Comparison of ENCODE assay signal across 11 cellular contexts in genomic region chr7:95491634-95492314, GRCh38. TPM values are rescaled to one million over a fixed set of nuclear protein-coding genes. Genes with fewer than 3 reads are reported as not detected.
DNase-seq lines count a peak whose midpoint lies in the region; ATAC-seq, FAIRE-seq and TF ChIP-seq lines count a peak whose summit lies in the region.
"Had no signal": no experiment of that assay in that cellular context is flagged by ENCODE, and none has a peak within 500 bp of the region (broad histone marks: within the 10 kb centered on the region; RNA-seq: fewer than 3 reads in every experiment).

No MANE protein-coding gene starts in this region.

- peak in 1 of 2 experiments; percentile 34 for DNase-seq in A549 (ENCODE audit: low read depth in 1 of 2, low spot score in 1 of 2)
- DNase-seq in HK-2 (ENCODE audit: unreplicated experiment): peak; percentile 61
- peak; percentile 82 for DNase-seq in NCI-H510A treated with DMSO at 0.1 percent for 48 hours (lab: John Stamatoyannopoulos, UW)
- DNase-seq in hepatocyte (ENCODE audit: low spot score): peak; percentile 84
- DNase-seq in cerebellum (ENCODE audit: low spot score): no peak
- DNase-seq: body of pancreas; stimulated activated CD4-positive, alpha-beta T cell treated with anti-CD3 and anti-CD28 coated beads, Interleukin-15, amount 100 ng/mL, for 24 hours had no signal

- H3K9me2 ChIP-seq in hepatocyte (replicated peaks; ENCODE audit: insufficient read depth): no peaks in the 10 kb centered on the region

- CTCF ChIA-PET in A549 (lab: Yijun Ruan, JAX): interaction anchor here (0.8 to 8.1 kb wide), 8 partner anchors 8 to 199 kb away, joined by 3 to 87 read pairs (median 10); partner anchors contain the start of gene PON3

- no peak for TF ChIP-seq CTCF in A549 (IDR thresholded peaks at IDR 0.05)
- no peak for TF ChIP-seq CTCF in hepatocyte (IDR thresholded peaks at IDR 0.05; ENCODE audit: poor library complexity)

- H3K27me3 ChIP-seq in hepatocyte: no peaks in the 10 kb centered on the region
- H3K27me3 ChIP-seq: body of pancreas, neutrophil had no signal

- H3K79me2 ChIP-seq in hepatocyte: no peaks in the 10 kb centered on the region

- no peak for FAIRE-seq in A549 (lab: Jason Lieb, UNC)

- TF ChIP-seq POLR2A in A549 (IDR thresholded peaks at IDR 0.05; ENCODE audit: low read length): no peak

- H4K20me1 ChIP-seq in hepatocyte (ENCODE audit: insufficient read depth, poor library complexity, severe bottlenecking): no peaks in the 10 kb centered on the region

- no peaks in the 10 kb centered on the region for H3K36me3 ChIP-seq in hepatocyte (replicated peaks; ENCODE audit: insufficient read depth, low read depth)
- H3K36me3 ChIP-seq: neutrophil had no signal

- H3K4me2 ChIP-seq in A549 (peak overlapping the region; percentile 29), hepatocyte (no peak overlapping the region)

- H3K27ac ChIP-seq in A549 (peak overlapping the region; percentile 19 to 75; a peak in 5 of 6 replicates), hepatocyte (peak overlapping the region; percentile 53)
- H3K27ac ChIP-seq: body of pancreas, neutrophil had no signal

- H3K4me1 ChIP-seq in A549 (peaks cover 45% of the 10 kb centered on the region), hepatocyte (ENCODE audit: insufficient read depth) (peaks cover 24% of the 10 kb centered on the region)
- H3K4me1 ChIP-seq: body of pancreas had no signal

- H3K4me3 ChIP-seq in A549: no peak overlapping the region
- no peak overlapping the region for H3K4me3 ChIP-seq in hepatocyte
- H3K4me3 ChIP-seq: body of pancreas had no signal

- H3K9me3 ChIP-seq in A549 (no peaks in the 10 kb centered on the region), hepatocyte (ENCODE audit: low read depth) (no peaks in the 10 kb centered on the region)
- H3K9me3 ChIP-seq: body of pancreas, neutrophil had no signal

- 48% methylated on average over 2 of the region's 2 CpGs for WGBS in A549 (ENCODE audit: missing lambda C conversion rate)
- 51% methylated on average over 2 of the region's 2 CpGs for WGBS in hepatocyte (ENCODE audit: low lambda C conversion rate, missing lambda C conversion rate)

- TF ChIP-seq EP300 in A549 (IDR thresholded peaks at IDR 0.05): no peak

- no peak overlapping the region for H2AFZ ChIP-seq in hepatocyte

- no peak for TF ChIP-seq RAD21 in A549 (conservative IDR thresholded peaks at IDR 0.05 in 1 of 2, IDR thresholded peaks at IDR 0.05 in 1 of 2)

- ATAC-seq in A549: peak; percentile 24 to 51; a peak in 3 of 6 replicates
- no peak for ATAC-seq in GM19023 (IDR thresholded peaks at IDR 0.05; ENCODE audit: unreplicated experiment)
- no peak for ATAC-seq in HG02798 (IDR thresholded peaks at IDR 0.05; ENCODE audit: poor library complexity, unreplicated experiment)
- no peak for ATAC-seq in GM18519 (IDR thresholded peaks at IDR 0.05; ENCODE audit: low FRiP score, unreplicated experiment)
- ATAC-seq: body of pancreas had no signal

- POLR2A ChIA-PET in A549 (lab: Yijun Ruan, JAX): no interaction called here

TF ChIP-seq in A549, 52 proteins besides CTCF, POLR2A, EP300 and RAD21:
- TF ChIP-seq CHD4 (IDR thresholded peaks at IDR 0.05; ENCODE audit: borderline replicate concordance): no peak
- TF ChIP-seq EHMT2 (IDR thresholded peaks at IDR 0.05; ENCODE audit: low read depth): no peak
- no peak for TF ChIP-seq HOXB5 (CRISPR knock-in tag; IDR thresholded peaks at IDR 0.05)
- no peak for TF ChIP-seq NPAS2 (CRISPR knock-in tag; IDR thresholded peaks at IDR 0.05; ENCODE audit: borderline replicate concordance)
- no peak for TF ChIP-seq ZNF302 (CRISPR knock-in tag; IDR thresholded peaks at IDR 0.05)
- TF ChIP-seq, protein P1, sequence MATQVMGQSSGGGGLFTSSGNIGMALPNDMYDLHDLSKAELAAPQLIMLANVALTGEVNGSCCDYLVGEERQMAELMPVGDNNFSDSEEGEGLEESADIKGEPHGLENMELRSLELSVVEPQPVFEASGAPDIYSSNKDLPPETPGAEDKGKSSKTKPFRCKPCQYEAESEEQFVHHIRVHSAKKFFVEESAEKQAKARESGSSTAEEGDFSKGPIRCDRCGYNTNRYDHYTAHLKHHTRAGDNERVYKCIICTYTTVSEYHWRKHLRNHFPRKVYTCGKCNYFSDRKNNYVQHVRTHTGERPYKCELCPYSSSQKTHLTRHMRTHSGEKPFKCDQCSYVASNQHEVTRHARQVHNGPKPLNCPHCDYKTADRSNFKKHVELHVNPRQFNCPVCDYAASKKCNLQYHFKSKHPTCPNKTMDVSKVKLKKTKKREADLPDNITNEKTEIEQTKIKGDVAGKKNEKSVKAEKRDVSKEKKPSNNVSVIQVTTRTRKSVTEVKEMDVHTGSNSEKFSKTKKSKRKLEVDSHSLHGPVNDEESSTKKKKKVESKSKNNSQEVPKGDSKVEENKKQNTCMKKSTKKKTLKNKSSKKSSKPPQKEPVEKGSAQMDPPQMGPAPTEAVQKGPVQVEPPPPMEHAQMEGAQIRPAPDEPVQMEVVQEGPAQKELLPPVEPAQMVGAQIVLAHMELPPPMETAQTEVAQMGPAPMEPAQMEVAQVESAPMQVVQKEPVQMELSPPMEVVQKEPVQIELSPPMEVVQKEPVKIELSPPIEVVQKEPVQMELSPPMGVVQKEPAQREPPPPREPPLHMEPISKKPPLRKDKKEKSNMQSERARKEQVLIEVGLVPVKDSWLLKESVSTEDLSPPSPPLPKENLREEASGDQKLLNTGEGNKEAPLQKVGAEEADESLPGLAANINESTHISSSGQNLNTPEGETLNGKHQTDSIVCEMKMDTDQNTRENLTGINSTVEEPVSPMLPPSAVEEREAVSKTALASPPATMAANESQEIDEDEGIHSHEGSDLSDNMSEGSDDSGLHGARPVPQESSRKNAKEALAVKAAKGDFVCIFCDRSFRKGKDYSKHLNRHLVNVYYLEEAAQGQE (IDR thresholded peaks at IDR 0.05): no peak
- no peak for TF ChIP-seq KDM5A (IDR thresholded peaks at IDR 0.05)
- no peak for TF ChIP-seq NFE2L2 (conservative IDR thresholded peaks at IDR 0.05; ENCODE audit: low read length)
- TF ChIP-seq TFCP2L1 (CRISPR knock-in tag; IDR thresholded peaks at IDR 0.05): no peak
- TF ChIP-seq GATA3 (IDR thresholded peaks at IDR 0.05; ENCODE audit: borderline replicate concordance): no peak
- TF ChIP-seq BHLHE40 (IDR thresholded peaks at IDR 0.05; ENCODE audit: low read depth, low read length): no peak
- TF ChIP-seq RARB (CRISPR knock-in tag; IDR thresholded peaks at IDR 0.05): no peak
- TF ChIP-seq ELK1 (IDR thresholded peaks at IDR 0.05; ENCODE audit: low read depth, low read length): no peak
- TF ChIP-seq SREBF2 (IDR thresholded peaks at IDR 0.05): no peak
- TF ChIP-seq CHD2 (IDR thresholded peaks at IDR 0.05; ENCODE audit: low read length, partially characterized antibody): no peak
- TF ChIP-seq ZC3H11A (IDR thresholded peaks at IDR 0.05): no peak

RNA-seq across cellular contexts. Expression of gene ASB4, which starts 6.0 kb away (rescaled TPM):
- 3.1 TPM in 2 replicates for polyA plus RNA-seq in A549 (2011; rRNA removed)
- polyA plus RNA-seq in A549 (2012; cell fraction: cytosol; rRNA removed): 0.46 and 0.52 TPM in 2 replicates
- polyA plus RNA-seq in A549 (2012; cell fraction: nucleus; rRNA removed): 0.32 and 0.47 TPM in 2 replicates
- 0.80 to 1.4 TPM (median 1.00 TPM) in 3 replicates for polyA plus RNA-seq in A549 (2017; fragmentation: RNase III; extraction: RNeasy Plus Mini Kit Qiagen cat#74134 plus additional on column Dnase treatment)
- polyA minus RNA-seq in A549 (2011; rRNA and poly(A)+ RNA removed): 2.9 and 4.2 TPM in 2 replicates
- 0.03 and 0.08 TPM in 2 replicates for total RNA-seq in hepatocyte
- 0.35 TPM in 1 of 2 replicates, not detected in the other for polyA plus RNA-seq in hepatocyte
- 0.09 TPM for total RNA-seq in cerebellum
- total RNA-seq: body of pancreas had no signal

RNA-seq across cellular contexts. Expression of gene PON2, which starts 56.9 kb away (rescaled TPM):
- 829 TPM in 2 replicates for polyA plus RNA-seq in A549 (2011; rRNA removed)
- 164 and 181 TPM in 2 replicates for polyA plus RNA-seq in A549 (2012; cell fraction: cytosol; rRNA removed)
- 144 and 182 TPM in 2 replicates for polyA plus RNA-seq in A549 (2012; cell fraction: nucleus; rRNA removed)
- 325 to 395 TPM (median 381 TPM) in 3 replicates for polyA plus RNA-seq in A549 (2017; fragmentation: RNase III; extraction: RNeasy Plus Mini Kit Qiagen cat#74134 plus additional on column Dnase treatment)
- polyA minus RNA-seq in A549 (2011; rRNA and poly(A)+ RNA removed): 137 and 147 TPM in 2 replicates
- total RNA-seq in hepatocyte: 292 and 337 TPM in 2 replicates
- polyA plus RNA-seq in hepatocyte: 244 and 273 TPM in 2 replicates
- total RNA-seq in cerebellum: 75.6 TPM

Comparison
In these comparisons a context has a peak if more than half of its experiments do, and no peak if none do; other contexts are left out.
1. ATAC-seq: peak in A549 (2 of 2); none in GM19023 (single experiment), HG02798 (single experiment) and GM18519 (single experiment).